ENCODE assay signal across 8 cellular contexts in the genomic region with DNA sequence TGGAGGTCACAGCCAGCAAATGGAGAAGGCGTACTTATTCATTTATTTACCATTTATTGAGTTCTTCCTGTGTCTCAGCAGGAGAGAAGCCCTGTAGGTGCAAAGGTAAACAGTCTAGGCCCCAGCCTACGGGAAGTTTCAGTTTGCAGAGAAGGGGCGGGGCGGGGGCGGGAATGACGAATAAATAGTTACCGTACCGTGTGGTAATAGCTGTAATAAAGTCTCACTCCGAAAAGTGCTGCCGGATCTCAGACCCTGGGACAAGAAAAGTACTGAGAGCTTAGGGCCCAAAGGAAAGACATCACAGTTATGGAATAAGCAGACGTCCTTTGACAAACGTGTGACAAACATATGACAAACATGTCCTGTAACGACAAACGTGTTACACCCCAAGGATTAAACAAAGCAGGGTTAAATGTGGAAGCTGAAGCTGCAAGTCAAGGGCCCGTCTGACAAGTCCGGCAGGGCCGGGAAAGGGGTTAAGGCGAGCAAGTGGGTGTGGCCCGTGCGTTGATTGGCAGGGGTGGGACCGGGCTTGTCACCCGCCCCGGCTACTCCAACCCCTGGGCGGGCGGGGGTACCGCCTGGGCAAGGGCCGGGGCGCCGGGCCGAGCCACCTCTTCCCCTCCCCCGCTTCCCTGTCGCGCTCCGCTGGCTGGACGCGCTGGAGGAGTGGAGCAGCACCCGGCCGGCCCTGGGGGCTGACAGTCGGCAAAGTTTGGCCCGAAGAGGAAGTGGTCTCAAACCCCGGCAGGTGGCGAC. TPM values are rescaled to one million over a fixed set of nuclear protein-coding genes. Genes with fewer than 3 reads are reported as not detected.
DNase-seq lines count a peak whose midpoint lies in the region; ATAC-seq, FAIRE-seq and TF ChIP-seq lines count a peak whose summit lies in the region.

A gene with protein sequence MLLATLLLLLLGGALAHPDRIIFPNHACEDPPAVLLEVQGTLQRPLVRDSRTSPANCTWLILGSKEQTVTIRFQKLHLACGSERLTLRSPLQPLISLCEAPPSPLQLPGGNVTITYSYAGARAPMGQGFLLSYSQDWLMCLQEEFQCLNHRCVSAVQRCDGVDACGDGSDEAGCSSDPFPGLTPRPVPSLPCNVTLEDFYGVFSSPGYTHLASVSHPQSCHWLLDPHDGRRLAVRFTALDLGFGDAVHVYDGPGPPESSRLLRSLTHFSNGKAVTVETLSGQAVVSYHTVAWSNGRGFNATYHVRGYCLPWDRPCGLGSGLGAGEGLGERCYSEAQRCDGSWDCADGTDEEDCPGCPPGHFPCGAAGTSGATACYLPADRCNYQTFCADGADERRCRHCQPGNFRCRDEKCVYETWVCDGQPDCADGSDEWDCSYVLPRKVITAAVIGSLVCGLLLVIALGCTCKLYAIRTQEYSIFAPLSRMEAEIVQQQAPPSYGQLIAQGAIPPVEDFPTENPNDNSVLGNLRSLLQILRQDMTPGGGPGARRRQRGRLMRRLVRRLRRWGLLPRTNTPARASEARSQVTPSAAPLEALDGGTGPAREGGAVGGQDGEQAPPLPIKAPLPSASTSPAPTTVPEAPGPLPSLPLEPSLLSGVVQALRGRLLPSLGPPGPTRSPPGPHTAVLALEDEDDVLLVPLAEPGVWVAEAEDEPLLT (plus strand): TSS at position 541 of the 762 bp plus-strand sequence. CDS start 564 bp downstream, outside the sequence.

- H3K27me3 ChIP-seq in BJ (ENCODE audit: control insufficient read depth, insufficient read depth, low read length) (no peaks in the 10 kb centered on the region), dorsolateral prefrontal cortex (peaks cover 0 to 4% (median 0%) of the 10 kb centered on the region in 45 donors)

- POLR2A ChIA-PET in BJ (lab: Charles Lee): interaction anchor here (0.6 kb wide), 2 partner anchors 30 to 104 kb away, joined by 3 read pairs; no protein-coding TSS in a partner anchor

- intact Hi-C loops in dorsolateral prefrontal cortex (cut with DNase I): loop anchor here in 1 of 2 donors (5.0 kb wide), 1 partner anchor 46 kb away; a partner anchor contains a TSS
- intact Hi-C loops in lower leg skin (cut with DNase I; ENCODE audit: low total_unique reads): no loop called here

- peak; percentile 81 for ATAC-seq in HG03439 (IDR thresholded peaks at IDR 0.05; ENCODE audit: unreplicated experiment)

- peak; percentile 82 for FAIRE-seq in GM19239 (lab: Jason Lieb, UNC)

- CTCF ChIA-PET in BJ (lab: Yijun Ruan, JAX): interaction anchor here (0.8 to 5.7 kb wide), 12 partner anchors 12 to 214 kb away, joined by 3 to 95 read pairs (median 10); a partner anchor contains a TSS

- DNase-seq in BJ (ENCODE audit: low read depth): no peak
- DNase-seq in GM19239 (ENCODE audit: insufficient read length, low spot score): peak; percentile 65
- DNase-seq in NCI-H526 treated with DMSO at 0.1 percent for 48 hours (lab: John Stamatoyannopoulos, UW): peak; percentile 95
- DNase-seq in activated CD4-positive, alpha-beta T cell treated with anti-CD3 and anti-CD28 coated beads, Interleukin-2, amount 50 U/mL, for 24 hours (ENCODE audit: low read depth in 1 of 2, low spot score in 1 of 2): peak; percentile 57 to 65
- peak; percentile 50 to 93 (median 89) for DNase-seq in dorsolateral prefrontal cortex
- DNase-seq in lower leg skin (ENCODE audit: low spot score in 2 of 2): peak; percentile 94 to 99
- peak; percentile 69 to 76 for DNase-seq in stimulated activated CD4-positive, alpha-beta T cell treated with anti-CD3 and anti-CD28 coated beads, Interleukin-4, amount 100 ng/mL, for 48 hours (ENCODE audit: low read depth in 2 of 2)

- TF ChIP-seq CTCF in BJ (IDR thresholded peaks at IDR 0.05; ENCODE audit: insufficient read depth, low read depth, low read length): no peak
- TF ChIP-seq CTCF in dorsolateral prefrontal cortex (IDR thresholded peaks at IDR 0.05 in 54 of 56, conservative IDR thresholded peaks at IDR 0.05 in 2 of 56; ENCODE audit: low read depth in 1 of 56, partially characterized antibody in 56 of 56): peak in 23 of 56 donors; percentile 4 to 44 (median 20)
- TF ChIP-seq CTCF in lower leg skin (IDR thresholded peaks at IDR 0.05): no peak

- H3K27ac ChIP-seq in dorsolateral prefrontal cortex: peak within 1 kb of the TSS; percentile 77 to 99 (median 95)

- TF ChIP-seq POLR2A in lower leg skin (IDR thresholded peaks at IDR 0.05): no peak

- H3K4me3 ChIP-seq in BJ (ENCODE audit: low read depth, low read length): peak within 1 kb of the TSS; percentile 97
- H3K4me3 ChIP-seq in dorsolateral prefrontal cortex: peak within 1 kb of the TSS; percentile 61 to 98 (median 90)
- peak within 1 kb of the TSS; percentile 89 for H3K4me3 ChIP-seq in lower leg skin (ENCODE audit: low read depth, poor library complexity, severe bottlenecking)

- 0% methylated on average over 38 to 42 of the region's 42 CpGs for WGBS in lower leg skin, 2 donors

- peaks cover 24% of the 10 kb centered on the region for H3K36me3 ChIP-seq in BJ (ENCODE audit: control insufficient read depth, insufficient read depth, low read length)

RNA-seq across cellular contexts. Expression of the gene that starts here (rescaled TPM):
- polyA plus RNA-seq in BJ (2011; rRNA removed): 124 and 308 TPM in 2 replicates
- polyA minus RNA-seq in BJ (2011; rRNA and poly(A)+ RNA removed): 190 and 213 TPM in 2 replicates
- total RNA-seq in dorsolateral prefrontal cortex (10 to 100 TPM; 15.6 to 75.0 (median 31.2) TPM), lower leg skin (100 to 1,000 TPM; 148 to 209 (median 167) TPM)
